In genomic region chr1:58722414-58722813, GRCh38 we compare ENCODE assay signal across 2 cellular contexts.
TF ChIP-seq lines count a peak whose summit lies in the region.

No MANE protein-coding gene starts in this region.

TF ChIP-seq in GM23338, 12 proteins besides CTCF, POLR2A, EP300 and RAD21:
- TF ChIP-seq, protein P1, sequence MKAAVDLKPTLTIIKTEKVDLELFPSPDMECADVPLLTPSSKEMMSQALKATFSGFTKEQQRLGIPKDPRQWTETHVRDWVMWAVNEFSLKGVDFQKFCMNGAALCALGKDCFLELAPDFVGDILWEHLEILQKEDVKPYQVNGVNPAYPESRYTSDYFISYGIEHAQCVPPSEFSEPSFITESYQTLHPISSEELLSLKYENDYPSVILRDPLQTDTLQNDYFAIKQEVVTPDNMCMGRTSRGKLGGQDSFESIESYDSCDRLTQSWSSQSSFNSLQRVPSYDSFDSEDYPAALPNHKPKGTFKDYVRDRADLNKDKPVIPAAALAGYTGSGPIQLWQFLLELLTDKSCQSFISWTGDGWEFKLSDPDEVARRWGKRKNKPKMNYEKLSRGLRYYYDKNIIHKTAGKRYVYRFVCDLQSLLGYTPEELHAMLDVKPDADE (IDR thresholded peaks at IDR 0.05), result no peak
- TF ChIP-seq, protein P2, sequence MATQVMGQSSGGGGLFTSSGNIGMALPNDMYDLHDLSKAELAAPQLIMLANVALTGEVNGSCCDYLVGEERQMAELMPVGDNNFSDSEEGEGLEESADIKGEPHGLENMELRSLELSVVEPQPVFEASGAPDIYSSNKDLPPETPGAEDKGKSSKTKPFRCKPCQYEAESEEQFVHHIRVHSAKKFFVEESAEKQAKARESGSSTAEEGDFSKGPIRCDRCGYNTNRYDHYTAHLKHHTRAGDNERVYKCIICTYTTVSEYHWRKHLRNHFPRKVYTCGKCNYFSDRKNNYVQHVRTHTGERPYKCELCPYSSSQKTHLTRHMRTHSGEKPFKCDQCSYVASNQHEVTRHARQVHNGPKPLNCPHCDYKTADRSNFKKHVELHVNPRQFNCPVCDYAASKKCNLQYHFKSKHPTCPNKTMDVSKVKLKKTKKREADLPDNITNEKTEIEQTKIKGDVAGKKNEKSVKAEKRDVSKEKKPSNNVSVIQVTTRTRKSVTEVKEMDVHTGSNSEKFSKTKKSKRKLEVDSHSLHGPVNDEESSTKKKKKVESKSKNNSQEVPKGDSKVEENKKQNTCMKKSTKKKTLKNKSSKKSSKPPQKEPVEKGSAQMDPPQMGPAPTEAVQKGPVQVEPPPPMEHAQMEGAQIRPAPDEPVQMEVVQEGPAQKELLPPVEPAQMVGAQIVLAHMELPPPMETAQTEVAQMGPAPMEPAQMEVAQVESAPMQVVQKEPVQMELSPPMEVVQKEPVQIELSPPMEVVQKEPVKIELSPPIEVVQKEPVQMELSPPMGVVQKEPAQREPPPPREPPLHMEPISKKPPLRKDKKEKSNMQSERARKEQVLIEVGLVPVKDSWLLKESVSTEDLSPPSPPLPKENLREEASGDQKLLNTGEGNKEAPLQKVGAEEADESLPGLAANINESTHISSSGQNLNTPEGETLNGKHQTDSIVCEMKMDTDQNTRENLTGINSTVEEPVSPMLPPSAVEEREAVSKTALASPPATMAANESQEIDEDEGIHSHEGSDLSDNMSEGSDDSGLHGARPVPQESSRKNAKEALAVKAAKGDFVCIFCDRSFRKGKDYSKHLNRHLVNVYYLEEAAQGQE (IDR thresholded peaks at IDR 0.05; ENCODE audit: unreplicated experiment), result no peak
- TF ChIP-seq JUNB (IDR thresholded peaks at IDR 0.05; ENCODE audit: unreplicated experiment) (no peak), ZNF462 (CRISPR knock-in tag; IDR thresholded peaks at IDR 0.05) (no peak), EZH2phosphoT487 (IDR thresholded peaks at IDR 0.05; ENCODE audit: unreplicated experiment) (no peak), ZNF114 (CRISPR knock-in tag; IDR thresholded peaks at IDR 0.05) (no peak)

TF ChIP-seq in endothelial cell of umbilical vein, 7 proteins besides CTCF, POLR2A, EP300 and RAD21 (continued from another document):
- TF ChIP-seq FOS (IDR thresholded peaks at IDR 0.05; ENCODE audit: borderline replicate concordance, insufficient read depth, low read length) (no peak), GATA2 (IDR thresholded peaks at IDR 0.05; ENCODE audit: insufficient read depth, insufficient read length, low read depth, low read length) (no peak), POLR2AphosphoS5 (IDR thresholded peaks at IDR 0.05; ENCODE audit: insufficient read depth, low read depth, low read length) (no peak), EZH2 (IDR thresholded peaks at IDR 0.05; ENCODE audit: borderline replicate concordance, low read depth, low read length, severe bottlenecking) (no peak), JUN (IDR thresholded peaks at IDR 0.05; ENCODE audit: borderline replicate concordance, insufficient read depth, insufficient read length, low read depth) (no peak), MYC (IDR thresholded peaks at IDR 0.05; ENCODE audit: low read depth, low read length) (no peak)
